19 cellular contexts compared by ENCODE assay signal in genomic region chr6:17233531-17233930, GRCh38. TPM values are rescaled to one million over a fixed set of nuclear protein-coding genes. Genes with fewer than 3 reads are reported as not detected.
DNase-seq lines count a peak whose midpoint lies in the region; ATAC-seq, FAIRE-seq and TF ChIP-seq lines count a peak whose summit lies in the region.
"Had no signal": no experiment of that assay in that cellular context is flagged by ENCODE, and none has a peak within 500 bp of the region (broad histone marks: within the 10 kb centered on the region; RNA-seq: fewer than 3 reads in every experiment).

No MANE protein-coding gene starts in this region.

- H3K9me3 Mint-ChIP-seq in activated CD4-positive, alpha-beta T cell treated with anti-CD3 and anti-CD28 coated beads for 36 hours (ENCODE audit: low read depth) = no peaks in the 10 kb centered on the region

- H3K4me3 ChIP-seq in bronchial epithelial cell (ENCODE audit: low read depth, low read length) (no peak overlapping the region), psoas muscle (no peak overlapping the region)

- POLR2A ChIA-PET in activated CD4-positive, alpha-beta T cell treated with anti-CD3 and anti-CD28 coated beads for 36 hours (lab: Charles Lee) = no interaction called here

- ATAC-seq in activated CD4-positive, alpha-beta T cell treated with anti-CD3 and anti-CD28 coated beads for 36 hours = no peak
- ATAC-seq in psoas muscle (peak in 3 of 4 donors; percentile 43 to 60 (median 56)), HG02610 (IDR thresholded peaks at IDR 0.05; ENCODE audit: unreplicated experiment) (no peak)

- DNase-seq in activated CD4-positive, alpha-beta T cell treated with anti-CD3 and anti-CD28 coated beads for 36 hours = peak; percentile 4
- no peak for DNase-seq in activated CD4-positive, alpha-beta T cell treated with anti-CD3 and anti-CD28 coated beads for 1 hour
- DNase-seq in NCI-H226 (peak; percentile 83), bronchial epithelial cell (ENCODE audit: low read depth) (peak; percentile 99), psoas muscle (no peak), dedifferentiated amniotic fluid mesenchymal stem cell (ENCODE audit: extremely low spot score) (no peak), OCI-M1 (lab: John Stamatoyannopoulos, UW) (no peak)
- DNase-seq: activated gamma-delta T cell treated with Interleukin-2 at 50 U/mL for 16 hours; GF-D8; mesenchymal stem cell; NCI-H1048; NCI-H345; nephron progenitor cell; stimulated activated CD4-positive, alpha-beta T cell treated with anti-CD3 and anti-CD28 coated beads, Interleukin-1b, Interleukin-23, amount 100 ng/mL, for 48 hours had no signal

- no peaks in the 10 kb centered on the region for H3K4me1 Mint-ChIP-seq in activated CD4-positive, alpha-beta T cell treated with anti-CD3 and anti-CD28 coated beads for 36 hours
- H3K4me1 Mint-ChIP-seq: nephron progenitor cell had no signal

- H3K9me3 ChIP-seq in psoas muscle = no peaks in the 10 kb centered on the region

- no peak for FAIRE-seq in bronchial epithelial cell (lab: Jason Lieb, UNC)
- FAIRE-seq: A204.1 had no signal

- H3K27ac Mint-ChIP-seq in activated CD4-positive, alpha-beta T cell treated with anti-CD3 and anti-CD28 coated beads for 36 hours = no peak overlapping the region
- H3K27ac Mint-ChIP-seq: nephron progenitor cell had no signal

- H3K27me3 Mint-ChIP-seq in activated CD4-positive, alpha-beta T cell treated with anti-CD3 and anti-CD28 coated beads for 36 hours = peaks cover 7% of the 10 kb centered on the region
- H3K27me3 Mint-ChIP-seq: brain had no signal

- 81 to 85% (median 82%) methylated on average over 2 of the region's 2 CpGs for WGBS in psoas muscle, 3 donors

- no peaks in the 10 kb centered on the region for H3K4me1 ChIP-seq in psoas muscle

- H3K36me3 Mint-ChIP-seq in activated CD4-positive, alpha-beta T cell treated with anti-CD3 and anti-CD28 coated beads for 36 hours (ENCODE audit: low read depth) = no peaks in the 10 kb centered on the region
- H3K36me3 Mint-ChIP-seq: brain had no signal

- intact Hi-C loops in activated CD4-positive, alpha-beta T cell treated with anti-CD3 and anti-CD28 coated beads for 36 hours (cut with DNase I, micrococcal nuclease) = no loop called here
- intact Hi-C loops in psoas muscle (cut with DNase I) = loop anchor here in 1 of 2 donors (10.0 kb wide), 1 partner anchor 1231 kb away; no protein-coding TSS in a partner anchor

- no peak overlapping the region for H3K27ac ChIP-seq in psoas muscle
- H3K27ac ChIP-seq: VCaP had no signal

- CTCF ChIA-PET in activated CD4-positive, alpha-beta T cell treated with anti-CD3 and anti-CD28 coated beads for 36 hours (lab: Charles Lee) = no interaction called here

- TF ChIP-seq CTCF in bronchial epithelial cell (IDR thresholded peaks at IDR 0.05; ENCODE audit: insufficient read depth, low read length, severe bottlenecking) (no peak), psoas muscle (IDR thresholded peaks at IDR 0.05) (no peak)

- H3K36me3 ChIP-seq in bronchial epithelial cell (ENCODE audit: control insufficient read depth, insufficient read depth, low read length) = no peaks in the 10 kb centered on the region
- no peaks in the 10 kb centered on the region for H3K36me3 ChIP-seq in psoas muscle (ENCODE audit: insufficient read depth in 1 of 2, low read depth in 1 of 2)

- no peak overlapping the region for H3K4me3 Mint-ChIP-seq in activated CD4-positive, alpha-beta T cell treated with anti-CD3 and anti-CD28 coated beads for 36 hours
- H3K4me3 Mint-ChIP-seq: brain, nephron progenitor cell had no signal

- H3K27me3 ChIP-seq in bronchial epithelial cell (ENCODE audit: control insufficient read depth, insufficient read depth, low read length) = no peaks in the 10 kb centered on the region
- H3K27me3 ChIP-seq in psoas muscle (ENCODE audit: insufficient read depth in 3 of 3, low read length in 2 of 3) = no peaks in the 10 kb centered on the region

RNA-seq across cellular contexts. Expression of gene RBM24, which starts 47.6 kb away (rescaled TPM):
- total RNA-seq in activated CD4-positive, alpha-beta T cell treated with anti-CD3 and anti-CD28 coated beads for 36 hours = not detected
- total RNA-seq in bronchial epithelial cell = 0.13 and 0.26 TPM in 2 replicates
- total RNA-seq in psoas muscle = 100 to 1,000 TPM; 135 to 248 (median 222) TPM
- polyA plus RNA-seq in psoas muscle = 100 to 1,000 TPM; 148 to 215 (median 214) TPM
- total RNA-seq: activated CD8-positive, alpha-beta memory T cell treated with anti-CD3 and anti-CD28 coated beads for 36 hours had no signal

Comparison
In these comparisons a context has a peak if more than half of its experiments do, and no peak if none do; other contexts are left out.
1. DNase-seq: peak in activated CD4-positive, alpha-beta T cell treated with anti-CD3 and anti-CD28 coated beads for 36 hours (single experiment), NCI-H226 (single experiment) and bronchial epithelial cell (single experiment); none in activated CD4-positive, alpha-beta T cell treated with anti-CD3 and anti-CD28 coated beads for 1 hour (single experiment), psoas muscle (0 of 2), dedifferentiated amniotic fluid mesenchymal stem cell (single experiment) and OCI-M1 (single experiment).
2. ATAC-seq: peak in psoas muscle (3 of 4); none in activated CD4-positive, alpha-beta T cell treated with anti-CD3 and anti-CD28 coated beads for 36 hours (single experiment) and HG02610 (single experiment).
3. RNA of gene RBM24, which starts 47.6 kb away (total RNA-seq): 135 to 248 TPM in psoas muscle; 0.13 to 0.26 TPM in bronchial epithelial cell and not detected in activated CD4-positive, alpha-beta T cell treated with anti-CD3 and anti-CD28 coated beads for 36 hours; every median in the first group is over 100 times any median in the second.